ENCODE assay signal across 8 cellular contexts in genomic region chr19:55370305-55370988, GRCh38. TPM values are rescaled to one million over a fixed set of nuclear protein-coding genes. Genes with fewer than 3 reads are reported as not detected.
DNase-seq lines count a peak whose midpoint lies in the region; ATAC-seq and TF ChIP-seq lines count a peak whose summit lies in the region.

IL11 (minus strand) TSS chr19:55370463; CDS start chr19:55370310, 153 bp downstream.

- peaks cover 3 to 22% (median 12%) of the 10 kb centered on the region in 9 donors for H3K4me1 ChIP-seq in heart right ventricle
- peaks cover 8% of the 10 kb centered on the region for H3K4me1 ChIP-seq in iPS-18a (ENCODE audit: control insufficient read depth, low read depth, low read length)
- peaks cover 5% of the 10 kb centered on the region for H3K4me1 ChIP-seq in upper lobe of right lung

- H3K36me3 ChIP-seq in heart right ventricle (no peaks in the 10 kb centered on the region), iPS-18a (ENCODE audit: control insufficient read depth, low read depth, low read length) (no peaks in the 10 kb centered on the region), upper lobe of right lung (no peaks in the 10 kb centered on the region)

- H3K9me3 ChIP-seq in heart right ventricle: no peaks in the 10 kb centered on the region
- no peaks in the 10 kb centered on the region for H3K9me3 ChIP-seq in iPS-18a (ENCODE audit: control insufficient read depth, low read depth, low read length)
- no peaks in the 10 kb centered on the region for H3K9me3 ChIP-seq in upper lobe of right lung

- H3K9ac ChIP-seq in iPS-18a (ENCODE audit: low read length): no peak within 1 kb of the TSS

- peaks cover 69% of the 10 kb centered on the region for H3K27me3 Mint-ChIP-seq in activated naive CD8-positive, alpha-beta T cell treated with anti-CD3 and anti-CD28 coated beads for 36 hours

- H3K9me3 Mint-ChIP-seq in activated naive CD8-positive, alpha-beta T cell treated with anti-CD3 and anti-CD28 coated beads for 36 hours: no peaks in the 10 kb centered on the region

- H3K27me3 ChIP-seq in heart right ventricle (peaks cover 22 to 87% (median 79%) of the 10 kb centered on the region in 7 donors), iPS-18a (ENCODE audit: control insufficient read depth, insufficient read depth, low read length) (peaks cover 46% of the 10 kb centered on the region), upper lobe of right lung (peaks cover 68% of the 10 kb centered on the region)

- H3K4me3 Mint-ChIP-seq in activated naive CD8-positive, alpha-beta T cell treated with anti-CD3 and anti-CD28 coated beads for 36 hours: peak within 1 kb of the TSS; percentile 75

- intact Hi-C loops in heart right ventricle (cut with DNase I): loop anchor here in 1 of 10 donors (5.0 kb wide), 1 partner anchor 63 kb away; no protein-coding TSS in a partner anchor
- intact Hi-C loops in cardiac septum (cut with DNase I): no loop called here
- intact Hi-C loops in upper lobe of right lung (cut with DNase I): no loop called here

- TF ChIP-seq CTCF in heart right ventricle (IDR thresholded peaks at IDR 0.05) (no peak), upper lobe of right lung (IDR thresholded peaks at IDR 0.05) (no peak)

- H3K27ac ChIP-seq in heart right ventricle (no peak within 1 kb of the TSS), iPS-18a (ENCODE audit: low read length) (no peak within 1 kb of the TSS), upper lobe of right lung (no peak within 1 kb of the TSS)

- ATAC-seq in heart right ventricle: no peak
- ATAC-seq in upper lobe of right lung: no peak
- ATAC-seq in HG02870 (IDR thresholded peaks at IDR 0.05; ENCODE audit: unreplicated experiment): no peak

- WGBS in heart right ventricle, 2 donors: 4 to 8% methylated on average over 27 to 30 of the region's 32 CpGs

- peak within 1 kb of the TSS in 7 of 10 donors; percentile 8 to 41 (median 30) for H3K4me3 ChIP-seq in heart right ventricle
- peak within 1 kb of the TSS; percentile 54 for H3K4me3 ChIP-seq in iPS-18a (ENCODE audit: low read length)
- H3K4me3 ChIP-seq in upper lobe of right lung: peak within 1 kb of the TSS; percentile 19

- peaks cover 13% of the 10 kb centered on the region for H3K4me1 Mint-ChIP-seq in activated naive CD8-positive, alpha-beta T cell treated with anti-CD3 and anti-CD28 coated beads for 36 hours

- DNase-seq in heart right ventricle: no peak
- no peak for DNase-seq in cardiac septum (ENCODE audit: low spot score)
- DNase-seq in activated naive CD8-positive, alpha-beta T cell treated with anti-CD3 and anti-CD28 coated beads for 36 hours: no peak
- DNase-seq in upper lobe of right lung: no peak
- DNase-seq in activated gamma-delta T cell (lab: John Stamatoyannopoulos, UW): no peak
- no peak for DNase-seq in D341Med (ENCODE audit: low spot score)

- no peaks in the 10 kb centered on the region for H3K36me3 Mint-ChIP-seq in activated naive CD8-positive, alpha-beta T cell treated with anti-CD3 and anti-CD28 coated beads for 36 hours

- H3K27ac Mint-ChIP-seq in activated naive CD8-positive, alpha-beta T cell treated with anti-CD3 and anti-CD28 coated beads for 36 hours: no peak within 1 kb of the TSS

RNA-seq across cellular contexts. Expression of gene IL11, which starts in this region (rescaled TPM):
- total RNA-seq in heart right ventricle (not detected), cardiac septum (not detected), upper lobe of right lung (0.84 TPM)
- under 1 TPM; 0.30 to 0.37 TPM for polyA plus RNA-seq in heart right ventricle
- total RNA-seq in activated naive CD8-positive, alpha-beta T cell treated with anti-CD3 and anti-CD28 coated beads for 36 hours: not detected
